2 cellular contexts compared by ENCODE assay signal in genomic region chr7:129136887-129137647, GRCh38.
TF ChIP-seq lines count a peak whose summit lies in the region.

No MANE protein-coding gene starts in this region.

TF ChIP-seq in SK-N-SH treated with all-trans-retinoic acid at 6 μM for 48 hours, 23 proteins besides CTCF, POLR2A, EP300 and RAD21 (continued from another document):
- TF ChIP-seq ZNF565 (CRISPR knock-in tag; conservative IDR thresholded peaks at IDR 0.05; ENCODE audit: low read depth) = no peak
- TF ChIP-seq BACH2 (CRISPR knock-in tag; IDR thresholded peaks at IDR 0.05; ENCODE audit: borderline replicate concordance) = no peak
- no peak for TF ChIP-seq OSR1 (CRISPR knock-in tag; IDR thresholded peaks at IDR 0.05)
- TF ChIP-seq ARNTL (CRISPR knock-in tag; IDR thresholded peaks at IDR 0.05; ENCODE audit: borderline replicate concordance, low read depth) = no peak
- no peak for TF ChIP-seq CSRNP3 (CRISPR knock-in tag; IDR thresholded peaks at IDR 0.05)
- TF ChIP-seq POU6F1 (CRISPR knock-in tag; IDR thresholded peaks at IDR 0.05; ENCODE audit: borderline replicate concordance, low read depth) = no peak
- TF ChIP-seq TOX (CRISPR knock-in tag; IDR thresholded peaks at IDR 0.05; ENCODE audit: borderline replicate concordance) = no peak
- no peak for TF ChIP-seq ZNF8 (CRISPR knock-in tag; IDR thresholded peaks at IDR 0.05)
- TF ChIP-seq RARB (CRISPR knock-in tag; IDR thresholded peaks at IDR 0.05) = no peak
- TF ChIP-seq ZFP30 (CRISPR knock-in tag; IDR thresholded peaks at IDR 0.05) = no peak
- TF ChIP-seq CREB5 (CRISPR knock-in tag; IDR thresholded peaks at IDR 0.05; ENCODE audit: low read depth) = no peak
- no peak for TF ChIP-seq ZC3H10 (CRISPR knock-in tag; IDR thresholded peaks at IDR 0.05)
- no peak for TF ChIP-seq ESRRG (CRISPR knock-in tag; IDR thresholded peaks at IDR 0.05)
- no peak for TF ChIP-seq SNAI2 (CRISPR knock-in tag; IDR thresholded peaks at IDR 0.05)
- no peak for TF ChIP-seq ZNF70 (CRISPR knock-in tag; IDR thresholded peaks at IDR 0.05)
TF ChIP-seq in SK-N-SH treated with all-trans-retinoic acid at 6 μM for 48 hours: peak in this region for 0.

TF ChIP-seq in SK-N-SH, 30 proteins besides CTCF, POLR2A, EP300 and RAD21 (continued from another document):
- TF ChIP-seq REST (IDR thresholded peaks at IDR 0.05; ENCODE audit: low read depth, low read length) = no peak
- no peak for TF ChIP-seq RCOR1 (IDR thresholded peaks at IDR 0.05; ENCODE audit: low read length)
- no peak for TF ChIP-seq FOXJ3 (CRISPR knock-in tag; IDR thresholded peaks at IDR 0.05)
- TF ChIP-seq IRF3 (IDR thresholded peaks at IDR 0.05; ENCODE audit: low read depth, low read length) = no peak
- TF ChIP-seq TAF1 (IDR thresholded peaks at IDR 0.05; ENCODE audit: borderline replicate concordance, low read depth, low read length) = no peak
- no peak for TF ChIP-seq NFIC (IDR thresholded peaks at IDR 0.05; ENCODE audit: borderline replicate concordance)
- TF ChIP-seq YY1 (IDR thresholded peaks at IDR 0.05; ENCODE audit: low read depth) = no peak
- TF ChIP-seq ZBTB33 (IDR thresholded peaks at IDR 0.05; ENCODE audit: borderline replicate concordance, low read depth) = no peak
- TF ChIP-seq PBX3 (IDR thresholded peaks at IDR 0.05) = no peak
- TF ChIP-seq TCF12 (IDR thresholded peaks at IDR 0.05) = no peak
